ENCODE assay signal across 24 cellular contexts in the genomic region with DNA sequence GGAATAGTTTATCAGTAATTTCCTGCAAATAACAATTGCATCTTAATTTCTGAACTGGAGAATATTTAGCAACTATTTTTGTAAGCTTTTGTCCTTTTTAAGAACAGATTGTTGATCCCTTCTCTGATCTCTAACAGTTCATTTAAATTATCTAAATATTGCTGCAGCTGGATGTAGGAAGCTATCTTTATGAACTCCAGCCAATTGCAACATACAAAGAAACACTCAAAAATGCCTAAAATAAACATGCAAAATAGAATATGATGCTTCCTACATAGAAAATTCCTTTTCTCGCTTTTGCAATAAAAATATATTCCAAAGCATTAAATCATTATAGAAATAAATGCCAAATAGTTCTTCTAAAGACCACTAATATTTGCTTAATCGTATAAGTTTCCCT.
"Had no signal": no experiment of that assay in that cellular context is flagged by ENCODE, and none has a peak within 500 bp of the region (broad histone marks: within the 10 kb centered on the region; RNA-seq: fewer than 3 reads in every experiment).

No MANE protein-coding gene starts in this region.

- DNase-seq: dermis blood vessel endothelial cell; esophagus squamous epithelium; immature natural killer cell; kidney; left cardiac atrium; left ventricle myocardium superior; mesendoderm; naive thymus-derived CD4-positive, alpha-beta T cell; nephron progenitor cell; psoas muscle; retina; right lobe of liver; spleen; stimulated activated CD4-positive, alpha-beta T cell treated with anti-CD3 and anti-CD28 coated beads, Interleukin-15, amount 100 ng/mL, for 24 hours; stimulated activated CD4-positive, alpha-beta T cell treated with anti-CD3 and anti-CD28 coated beads, Interleukin-1b, Interleukin-23, amount 100 ng/mL, for 48 hours; stimulated activated CD4-positive, alpha-beta T cell treated with anti-CD3 and anti-CD28 coated beads, Interleukin-4, amount 100 ng/mL, for 24 hours; stimulated activated naive B cell treated with anti-CD40 and anti-IgM and Interleukin-4, amounts not matched to agents 10 μg/mL and 1 μg/mL and 100 μg/mL, for 72 hours; stimulated activated naive CD8-positive, alpha-beta T cell treated with anti-CD3 and anti-CD28 coated beads, Interleukin-15, amount 100 ng/mL, for 72 hours; testis; upper lobe of right lung had no signal

- H3K4me3 ChIP-seq: esophagus squamous epithelium, lung, psoas muscle, right lobe of liver, spleen, testis, tibial nerve, upper lobe of right lung, vagina had no signal

- H3K36me3 ChIP-seq: esophagus squamous epithelium, right lobe of liver, spleen, tibial nerve, upper lobe of right lung, vagina had no signal

- FAIRE-seq: colon, kidney had no signal

- H3K27me3 ChIP-seq: esophagus squamous epithelium, right lobe of liver, spleen, testis, tibial nerve, upper lobe of right lung, vagina had no signal
